In genomic region chr19:54159352-54160181, GRCh38 we compare ENCODE assay signal across 1 cellular context.
TF ChIP-seq lines count a peak whose summit lies in the region.

Gene LENG1, minus strand, starts transcription at chr19:54159721. Its CDS starts 26 bp downstream, at chr19:54159695.

TF ChIP-seq in GM12878, 131 proteins besides CTCF, POLR2A, EP300 and RAD21 (continued from another document):
- no peak for TF ChIP-seq PRDM15 (CRISPR knock-in tag; IDR thresholded peaks at IDR 0.05)
- TF ChIP-seq STAT1 (conservative IDR thresholded peaks at IDR 0.05): no peak; the same call in 1 of the 2 replicates
- TF ChIP-seq HDAC6 (IDR thresholded peaks at IDR 0.05; ENCODE audit: unreplicated experiment): no peak
- TF ChIP-seq ZZZ3 (IDR thresholded peaks at IDR 0.05; ENCODE audit: control insufficient read depth, insufficient read length, low read depth): no peak
- TF ChIP-seq NR2C2 (IDR thresholded peaks at IDR 0.05; ENCODE audit: borderline replicate concordance, control insufficient read depth, insufficient read length, low read depth): no peak
TF ChIP-seq in GM12878: peak in this region for 56.
